In the genomic region with DNA sequence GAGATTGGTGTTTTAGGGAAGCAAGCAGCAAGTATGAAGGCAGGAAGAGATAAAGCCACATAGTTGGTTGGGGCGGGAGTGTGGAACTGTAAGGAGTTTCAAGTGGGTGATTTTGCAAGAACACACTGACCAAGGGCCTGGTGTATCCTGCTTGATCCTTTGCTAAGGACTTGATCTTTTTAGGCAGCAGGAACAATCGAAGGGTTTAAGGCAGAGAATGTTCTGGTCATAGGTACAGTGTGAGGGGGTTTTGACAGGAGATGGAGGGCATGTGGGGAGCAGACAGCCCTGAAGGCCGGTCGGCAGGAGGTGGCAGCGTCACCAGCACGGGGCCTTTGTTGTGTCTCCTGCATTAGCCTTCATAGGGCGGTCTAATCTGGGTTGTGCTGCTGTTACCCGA, we compare ENCODE assay signal across 12 cellular contexts. TPM values are rescaled to one million over a fixed set of nuclear protein-coding genes. Genes with fewer than 3 reads are reported as not detected.
DNase-seq lines count a peak whose midpoint lies in the region; ATAC-seq and TF ChIP-seq lines count a peak whose summit lies in the region.
"Had no signal": no experiment of that assay in that cellular context is flagged by ENCODE, and none has a peak within 500 bp of the region (broad histone marks: within the 10 kb centered on the region; RNA-seq: fewer than 3 reads in every experiment).

No MANE protein-coding gene starts in this region.

- H3K4me2 ChIP-seq in mammary epithelial cell (ENCODE audit: insufficient read depth, low read depth, low read length): no peak overlapping the region

- H3K9ac ChIP-seq in mammary epithelial cell (ENCODE audit: insufficient read depth, low read length): no peak overlapping the region

- TF ChIP-seq CTCF in GM13977 (IDR thresholded peaks at IDR 0.05; ENCODE audit: extremely low read depth, insufficient read depth, missing control alignments) (no peak), mammary epithelial cell (conservative IDR thresholded peaks at IDR 0.05 in 1 of 2, IDR thresholded peaks at IDR 0.05 in 1 of 2; ENCODE audit: extremely low read depth in 1 of 2, insufficient read depth in 1 of 2, low read depth in 1 of 2, low read length in 2 of 2) (no peak)

- H3K4me1 Mint-ChIP-seq in T-helper 1 cell treated with Interleukin-12 subunit alpha and Interleukin-12 subunit beta and Interleukin-4 antibody, amounts not matched to agents 30 μg/mL and 1 μg/mL, for 36 hours (ENCODE audit: low read depth): peaks cover 29% of the 10 kb centered on the region
- peaks cover 57% of the 10 kb centered on the region for H3K4me1 Mint-ChIP-seq in activated naive CD8-positive, alpha-beta T cell treated with anti-CD3 and anti-CD28 coated beads, Interleukin-2, amount 50 U/mL, for 24 hours
- H3K4me1 Mint-ChIP-seq in immature natural killer cell: peaks cover 74 to 82% of the 10 kb centered on the region in 2 donors
- H3K4me1 Mint-ChIP-seq in stimulated activated naive CD8-positive, alpha-beta T cell treated with anti-CD3 and anti-CD28 coated beads, Interleukin-15, amount 100 ng/mL, for 72 hours: peaks cover 65% of the 10 kb centered on the region

- DNase-seq in T-helper 1 cell: no peak
- DNase-seq in activated naive CD8-positive, alpha-beta T cell treated with anti-CD3 and anti-CD28 coated beads, Interleukin-2, amount 50 U/mL, for 24 hours: no peak
- peak in 2 of 3 donors; percentile 9 to 10 for DNase-seq in immature natural killer cell
- DNase-seq in stimulated activated naive CD8-positive, alpha-beta T cell treated with anti-CD3 and anti-CD28 coated beads, Interleukin-15, amount 100 ng/mL, for 72 hours: no peak
- no peak for DNase-seq in GM13977 (ENCODE audit: low spot score)
- DNase-seq in mammary epithelial cell: no peak
- DNase-seq: activated CD8-positive, alpha-beta memory T cell treated with anti-CD3 and anti-CD28 coated beads, Interleukin-2, amount 10 ng/mL, durations not matched to agents 7 days and 5 days; tibial artery had no signal

- H3K9me3 Mint-ChIP-seq in T-helper 1 cell treated with Interleukin-12 subunit alpha and Interleukin-12 subunit beta and Interleukin-4 antibody, amounts not matched to agents 30 μg/mL and 1 μg/mL, for 36 hours: no peaks in the 10 kb centered on the region
- no peaks in the 10 kb centered on the region for H3K9me3 Mint-ChIP-seq in activated naive CD8-positive, alpha-beta T cell treated with anti-CD3 and anti-CD28 coated beads, Interleukin-2, amount 50 U/mL, for 24 hours
- H3K9me3 Mint-ChIP-seq in immature natural killer cell: no peaks in the 10 kb centered on the region
- H3K9me3 Mint-ChIP-seq in stimulated activated naive CD8-positive, alpha-beta T cell treated with anti-CD3 and anti-CD28 coated beads, Interleukin-15, amount 100 ng/mL, for 72 hours: no peaks in the 10 kb centered on the region

- 90% methylated on average over 7 of the region's 8 CpGs for WGBS in mammary epithelial cell (ENCODE audit: low coverage, missing lambda C conversion rate)

- H3K9me3 ChIP-seq in mammary epithelial cell (replicated peaks; ENCODE audit: insufficient read depth, low read length): no peaks in the 10 kb centered on the region
- H3K9me3 ChIP-seq: gastroesophageal sphincter, tibial artery had no signal

- no peaks in the 10 kb centered on the region for H3K36me3 Mint-ChIP-seq in T-helper 1 cell treated with Interleukin-12 subunit alpha and Interleukin-12 subunit beta and Interleukin-4 antibody, amounts not matched to agents 30 μg/mL and 1 μg/mL, for 36 hours (ENCODE audit: low read depth)
- no peaks in the 10 kb centered on the region for H3K36me3 Mint-ChIP-seq in activated naive CD8-positive, alpha-beta T cell treated with anti-CD3 and anti-CD28 coated beads, Interleukin-2, amount 50 U/mL, for 24 hours (ENCODE audit: low read depth)
- no peaks in the 10 kb centered on the region for H3K36me3 Mint-ChIP-seq in immature natural killer cell
- H3K36me3 Mint-ChIP-seq: activated CD8-positive, alpha-beta memory T cell treated with anti-CD3 and anti-CD28 coated beads, Interleukin-2, amount 10 ng/mL, durations not matched to agents 7 days and 5 days had no signal

- CTCF ChIA-PET in mammary epithelial cell (lab: Charles Lee; ENCODE audit: low non-redundant PET): no interaction called here

- peaks cover 95% of the 10 kb centered on the region for H3K79me2 ChIP-seq in mammary epithelial cell (ENCODE audit: insufficient read depth, low read length)

- H3K4me3 ChIP-seq in mammary epithelial cell (replicated peaks in 1 of 3; ENCODE audit: insufficient read depth in 1 of 3, low read depth in 2 of 3, low read length in 3 of 3): no peak overlapping the region
- H3K4me3 ChIP-seq: gastroesophageal sphincter, skin epidermis, tibial artery had no signal

- in situ Hi-C loops in GM13977 (cut with MboI; ENCODE audit: low pct_unique_long_range_greater_than_20kb, low sequenced_read_pairs, unreplicated experiment) (no loop called here), mammary epithelial cell (cut with MboI; ENCODE audit: low sequenced_read_pairs in 2 of 2) (no loop called here)

- ATAC-seq in activated naive CD8-positive, alpha-beta T cell treated with anti-CD3 and anti-CD28 coated beads, Interleukin-2, amount 50 U/mL, for 24 hours: no peak
- ATAC-seq in stimulated activated naive CD8-positive, alpha-beta T cell treated with anti-CD3 and anti-CD28 coated beads, Interleukin-15, amount 100 ng/mL, for 72 hours: peak; percentile 76
- no peak for ATAC-seq in HG03432 (IDR thresholded peaks at IDR 0.05; ENCODE audit: unreplicated experiment)
- ATAC-seq: activated CD8-positive, alpha-beta memory T cell treated with anti-CD3 and anti-CD28 coated beads, Interleukin-2, amount 10 ng/mL, durations not matched to agents 7 days and 5 days; gastroesophageal sphincter had no signal

- no peak overlapping the region for H3K4me3 Mint-ChIP-seq in T-helper 1 cell treated with Interleukin-12 subunit alpha and Interleukin-12 subunit beta and Interleukin-4 antibody, amounts not matched to agents 30 μg/mL and 1 μg/mL, for 36 hours
- H3K4me3 Mint-ChIP-seq in activated naive CD8-positive, alpha-beta T cell treated with anti-CD3 and anti-CD28 coated beads, Interleukin-2, amount 50 U/mL, for 24 hours: no peak overlapping the region
- H3K4me3 Mint-ChIP-seq in immature natural killer cell: peak overlapping the region; percentile 47 to 75 (median 62)
- peak overlapping the region in 1 of 2 donors; percentile 27 for H3K4me3 Mint-ChIP-seq in stimulated activated naive CD8-positive, alpha-beta T cell treated with anti-CD3 and anti-CD28 coated beads, Interleukin-15, amount 100 ng/mL, for 72 hours
- H3K4me3 Mint-ChIP-seq: activated CD8-positive, alpha-beta memory T cell treated with anti-CD3 and anti-CD28 coated beads, Interleukin-2, amount 10 ng/mL, durations not matched to agents 7 days and 5 days had no signal

- no TSS peak for BruUV-seq in mammary epithelial cell (replicated peaks; lab: Mats Ljungman, UMichigan)

- no peaks in the 10 kb centered on the region for H3K4me1 ChIP-seq in mammary epithelial cell (ENCODE audit: insufficient read depth, low read length)

- peaks cover under 1% of the 10 kb centered on the region for H3K36me3 ChIP-seq in mammary epithelial cell (ENCODE audit: insufficient read depth, low read length)

- intact Hi-C loops in mammary epithelial cell (cut with micrococcal nuclease): no loop called here

- H4K20me1 ChIP-seq in mammary epithelial cell (ENCODE audit: insufficient read depth, low read length): peaks cover 15% of the 10 kb centered on the region

- no peak overlapping the region for H2AFZ ChIP-seq in mammary epithelial cell (ENCODE audit: low read depth, low read length)

- H3K27ac Mint-ChIP-seq in T-helper 1 cell treated with Interleukin-12 subunit alpha and Interleukin-12 subunit beta and Interleukin-4 antibody, amounts not matched to agents 30 μg/mL and 1 μg/mL, for 36 hours: peak overlapping the region; percentile 58
- H3K27ac Mint-ChIP-seq in activated naive CD8-positive, alpha-beta T cell treated with anti-CD3 and anti-CD28 coated beads, Interleukin-2, amount 50 U/mL, for 24 hours: peak overlapping the region; percentile 55
- H3K27ac Mint-ChIP-seq in immature natural killer cell: peak overlapping the region; percentile 76 to 92 (median 88)
- H3K27ac Mint-ChIP-seq in stimulated activated naive CD8-positive, alpha-beta T cell treated with anti-CD3 and anti-CD28 coated beads, Interleukin-15, amount 100 ng/mL, for 72 hours: peak overlapping the region in 1 of 2 donors; percentile 53
- H3K27ac Mint-ChIP-seq: activated CD8-positive, alpha-beta memory T cell treated with anti-CD3 and anti-CD28 coated beads, Interleukin-2, amount 10 ng/mL, durations not matched to agents 7 days and 5 days had no signal

- dilution Hi-C loops in mammary epithelial cell (cut with HindIII; ENCODE audit: low sequenced_read_pairs): no loop called here

- no peak overlapping the region for H3K27ac ChIP-seq in mammary epithelial cell (ENCODE audit: insufficient read depth, low read depth, low read length)
- H3K27ac ChIP-seq: skin epidermis, tibial artery had no signal

- H3K27me3 Mint-ChIP-seq in T-helper 1 cell treated with Interleukin-12 subunit alpha and Interleukin-12 subunit beta and Interleukin-4 antibody, amounts not matched to agents 30 μg/mL and 1 μg/mL, for 36 hours (ENCODE audit: low read depth): no peaks in the 10 kb centered on the region
- H3K27me3 Mint-ChIP-seq in activated naive CD8-positive, alpha-beta T cell treated with anti-CD3 and anti-CD28 coated beads, Interleukin-2, amount 50 U/mL, for 24 hours: no peaks in the 10 kb centered on the region
- peaks cover 0 to 6% (median 2%) of the 10 kb centered on the region in 3 donors for H3K27me3 Mint-ChIP-seq in immature natural killer cell (ENCODE audit: low read depth in 3 of 3)
- H3K27me3 Mint-ChIP-seq in stimulated activated naive CD8-positive, alpha-beta T cell treated with anti-CD3 and anti-CD28 coated beads, Interleukin-15, amount 100 ng/mL, for 72 hours: no peaks in the 10 kb centered on the region
- H3K27me3 Mint-ChIP-seq: activated CD8-positive, alpha-beta memory T cell treated with anti-CD3 and anti-CD28 coated beads, Interleukin-2, amount 10 ng/mL, durations not matched to agents 7 days and 5 days had no signal

- H3K27me3 ChIP-seq in mammary epithelial cell (ENCODE audit: insufficient read depth, low read length): no peaks in the 10 kb centered on the region
- H3K27me3 ChIP-seq: gastroesophageal sphincter, tibial artery had no signal

RNA-seq across cellular contexts. Expression of a gene that starts 54.7 kb away (rescaled TPM):
- polyA plus RNA-seq in immature natural killer cell (1 to 10 TPM in 1 of 3 donors, under 1 TPM in 2; 0.03 to 4.8 (median 0.94) TPM), mammary epithelial cell (4.2 TPM)
- total RNA-seq in mammary epithelial cell: 10 to 100 TPM; 15.5 to 22.2 TPM
- 14.6 TPM for polyA minus RNA-seq in mammary epithelial cell

Comparison
In these comparisons a context has a peak if more than half of its experiments do, and no peak if none do; other contexts are left out.
1. H3K4me3 Mint-ChIP-seq: peak in immature natural killer cell (5 of 5); none in T-helper 1 cell treated with Interleukin-12 subunit alpha and Interleukin-12 subunit beta and Interleukin-4 antibody, amounts not matched to agents 30 μg/mL and 1 μg/mL, for 36 hours (single experiment) and activated naive CD8-positive, alpha-beta T cell treated with anti-CD3 and anti-CD28 coated beads, Interleukin-2, amount 50 U/mL, for 24 hours (single experiment).
2. DNase-seq: peak in immature natural killer cell (2 of 3); none in T-helper 1 cell (0 of 5), activated naive CD8-positive, alpha-beta T cell treated with anti-CD3 and anti-CD28 coated beads, Interleukin-2, amount 50 U/mL, for 24 hours (single experiment), stimulated activated naive CD8-positive, alpha-beta T cell treated with anti-CD3 and anti-CD28 coated beads, Interleukin-15, amount 100 ng/mL, for 72 hours (0 of 2), GM13977 (single experiment) and mammary epithelial cell (single experiment).